14 cellular contexts compared by ENCODE assay signal in genomic region chrX:44157858-44158257, GRCh38.
"Had no signal": no experiment of that assay in that cellular context is flagged by ENCODE, and none has a peak within 500 bp of the region (broad histone marks: within the 10 kb centered on the region; RNA-seq: fewer than 3 reads in every experiment).

No MANE protein-coding gene starts in this region.

- H3K27ac Mint-ChIP-seq: activated CD4-positive, alpha-beta memory T cell treated with anti-CD3 and anti-CD28 coated beads for 36 hours; activated naive CD8-positive, alpha-beta T cell; natural killer cell treated with Interleukin-12 subunit alpha and Interleukin-12 subunit beta and Interleukin-15 and Interleukin-18, amount 100 ng/mL, for 72 hours; progenitor cell of endocrine pancreas; stimulated activated effector memory CD8-positive, alpha-beta T cell treated with anti-CD3 and anti-CD28 coated beads, Interleukin-12 subunit alpha, Interleukin-12 subunit beta, amount 100 ng/mL, for 72 hours; T-cell had no signal

- H3K36me3 Mint-ChIP-seq: activated naive CD8-positive, alpha-beta T cell; stimulated activated effector memory CD8-positive, alpha-beta T cell treated with anti-CD3 and anti-CD28 coated beads, Interleukin-12 subunit alpha, Interleukin-12 subunit beta, amount 100 ng/mL, for 72 hours had no signal

- H3K9me3 Mint-ChIP-seq: activated CD4-positive, alpha-beta memory T cell treated with anti-CD3 and anti-CD28 coated beads for 36 hours; activated T-cell treated with anti-CD3 and anti-CD28 coated beads, Interleukin-2, amount 50 U/mL, for 4 hours; natural killer cell treated with Interleukin-12 subunit alpha and Interleukin-12 subunit beta and Interleukin-15 and Interleukin-18, amount 100 ng/mL, for 72 hours; stimulated activated effector memory CD8-positive, alpha-beta T cell treated with anti-CD3 and anti-CD28 coated beads, Interleukin-12 subunit alpha, Interleukin-12 subunit beta, amount 100 ng/mL, for 72 hours; T-cell had no signal

- H3K4me3 Mint-ChIP-seq: activated CD4-positive, alpha-beta memory T cell treated with anti-CD3 and anti-CD28 coated beads for 36 hours; activated naive CD8-positive, alpha-beta T cell; activated T-cell treated with anti-CD3 and anti-CD28 coated beads, Interleukin-2, amount 50 U/mL, for 4 hours; natural killer cell treated with Interleukin-12 subunit alpha and Interleukin-12 subunit beta and Interleukin-15 and Interleukin-18, amount 100 ng/mL, for 72 hours; stimulated activated effector memory CD8-positive, alpha-beta T cell treated with anti-CD3 and anti-CD28 coated beads, Interleukin-12 subunit alpha, Interleukin-12 subunit beta, amount 100 ng/mL, for 72 hours; T-cell had no signal

- DNase-seq: activated CD4-positive, alpha-beta memory T cell treated with anti-CD3 and anti-CD28 coated beads for 36 hours; activated gamma-delta T cell; activated T-cell treated with anti-CD3 and anti-CD28 coated beads, Interleukin-2, amount 50 U/mL, for 4 hours; amygdala; occipital lobe; right cardiac atrium; T-cell; T1000; trophoblast cell had no signal

- H3K27me3 Mint-ChIP-seq: activated CD4-positive, alpha-beta memory T cell treated with anti-CD3 and anti-CD28 coated beads for 36 hours; activated naive CD8-positive, alpha-beta T cell; progenitor cell of endocrine pancreas had no signal

- H3K4me1 Mint-ChIP-seq: stimulated activated effector memory CD8-positive, alpha-beta T cell treated with anti-CD3 and anti-CD28 coated beads, Interleukin-12 subunit alpha, Interleukin-12 subunit beta, amount 100 ng/mL, for 72 hours; T-cell had no signal

- H3K27ac ChIP-seq: VCaP had no signal
